In genomic region chr13:76004411-76004810, GRCh38 we compare ENCODE assay signal across 18 cellular contexts.
"Had no signal": no experiment of that assay in that cellular context is flagged by ENCODE, and none has a peak within 500 bp of the region (broad histone marks: within the 10 kb centered on the region; RNA-seq: fewer than 3 reads in every experiment).

No MANE protein-coding gene starts in this region.

- H3K9me3 ChIP-seq: esophagus squamous epithelium, thyroid gland had no signal

- H3K27ac Mint-ChIP-seq: activated CD4-positive, alpha-beta memory T cell treated with anti-CD3 and anti-CD28 coated beads for 36 hours; activated naive CD4-positive, alpha-beta T cell treated with anti-CD3 and anti-CD28 coated beads for 36 hours; activated T-helper 17 cell treated with anti-CD3 and anti-CD28 coated beads, Interleukin-2, amount 50 U/mL, for 72 hours; effector memory CD8-positive, alpha-beta T cell; naive thymus-derived CD4-positive, alpha-beta T cell; neural progenitor cell; progenitor cell of endocrine pancreas; WTC11 had no signal

- H3K4me2 ChIP-seq: neural progenitor cell had no signal

- H3K27me3 Mint-ChIP-seq: activated T-helper 17 cell treated with anti-CD3 and anti-CD28 coated beads, Interleukin-2, amount 50 U/mL, for 72 hours; effector memory CD8-positive, alpha-beta T cell; progenitor cell of endocrine pancreas had no signal

- H2AFZ ChIP-seq: neural progenitor cell had no signal

- H3K36me3 ChIP-seq: esophagus squamous epithelium, neural progenitor cell, thyroid gland had no signal

- H3K4me3 ChIP-seq: esophagus squamous epithelium, neural progenitor cell, thyroid gland had no signal

- H3K4me1 ChIP-seq: esophagus squamous epithelium, neural progenitor cell, thyroid gland had no signal

- H3K27me3 ChIP-seq: esophagus squamous epithelium, neural progenitor cell, thyroid gland had no signal

- H3K4me3 Mint-ChIP-seq: activated CD4-positive, alpha-beta memory T cell treated with anti-CD3 and anti-CD28 coated beads for 36 hours; activated naive CD4-positive, alpha-beta T cell treated with anti-CD3 and anti-CD28 coated beads for 36 hours; activated T-helper 17 cell treated with anti-CD3 and anti-CD28 coated beads, Interleukin-2, amount 50 U/mL, for 72 hours; effector memory CD8-positive, alpha-beta T cell; naive thymus-derived CD4-positive, alpha-beta T cell; neural progenitor cell; WTC11 had no signal

- H3K9me3 Mint-ChIP-seq: activated CD4-positive, alpha-beta memory T cell treated with anti-CD3 and anti-CD28 coated beads for 36 hours; activated naive CD4-positive, alpha-beta T cell treated with anti-CD3 and anti-CD28 coated beads for 36 hours; activated T-helper 17 cell treated with anti-CD3 and anti-CD28 coated beads, Interleukin-2, amount 50 U/mL, for 72 hours; effector memory CD8-positive, alpha-beta T cell; naive thymus-derived CD4-positive, alpha-beta T cell; neural progenitor cell; WTC11 had no signal

- H3K9ac ChIP-seq: neural progenitor cell had no signal

- DNase-seq: activated CD4-positive, alpha-beta memory T cell treated with anti-CD3 and anti-CD28 coated beads for 36 hours; activated CD4-positive, alpha-beta T cell treated with anti-CD3 and anti-CD28 coated beads for 4 hours; activated naive CD4-positive, alpha-beta T cell treated with anti-CD3 and anti-CD28 coated beads for 36 hours; activated T-cell treated with anti-CD3 and anti-CD28 coated beads, Interleukin-2, amount 50 U/mL, for 1 hour; aorta; effector memory CD8-positive, alpha-beta T cell; esophagus squamous epithelium; mesendoderm; naive thymus-derived CD4-positive, alpha-beta T cell; stimulated activated CD4-positive, alpha-beta T cell treated with anti-CD3 and anti-CD28 coated beads, Interleukin-12 subunit alpha, Interleukin-12 subunit beta, amount 100 ng/mL, for 4 hours; stimulated activated CD4-positive, alpha-beta T cell treated with anti-CD3 and anti-CD28 coated beads, Interleukin-1b, Interleukin-23, amount 100 ng/mL, for 48 hours; stimulated activated CD8-positive, alpha-beta memory T cell treated with anti-CD3 and anti-CD28 coated beads, Interleukin-4, amount 100 ng/mL, for 48 hours; stimulated activated naive CD4-positive, alpha-beta T cell treated with Interleukin-2 at 50 U/mL for 16 hours; thyroid gland had no signal

- H3K27ac ChIP-seq: esophagus squamous epithelium, neural progenitor cell, thyroid gland had no signal

- H3K36me3 Mint-ChIP-seq: activated CD4-positive, alpha-beta memory T cell treated with anti-CD3 and anti-CD28 coated beads for 36 hours; naive thymus-derived CD4-positive, alpha-beta T cell; neural progenitor cell; WTC11 had no signal

- ATAC-seq: activated T-helper 17 cell treated with anti-CD3 and anti-CD28 coated beads, Interleukin-2, amount 50 U/mL, for 72 hours; effector memory CD8-positive, alpha-beta T cell; naive thymus-derived CD4-positive, alpha-beta T cell; WTC11 had no signal

- H3K4me1 Mint-ChIP-seq: activated T-helper 17 cell treated with anti-CD3 and anti-CD28 coated beads, Interleukin-2, amount 50 U/mL, for 72 hours; naive thymus-derived CD4-positive, alpha-beta T cell; WTC11 had no signal
